Comparison of ENCODE assay signal across 18 cellular contexts in genomic region chr5:118984602-118985001, GRCh38. TPM values are rescaled to one million over a fixed set of nuclear protein-coding genes. Genes with fewer than 3 reads are reported as not detected.
DNase-seq lines count a peak whose midpoint lies in the region; ATAC-seq, FAIRE-seq and TF ChIP-seq lines count a peak whose summit lies in the region.
"Had no signal": no experiment of that assay in that cellular context is flagged by ENCODE, and none has a peak within 500 bp of the region (broad histone marks: within the 10 kb centered on the region; RNA-seq: fewer than 3 reads in every experiment).

No MANE protein-coding gene starts in this region.

- no peaks in the 10 kb centered on the region for H3K9me1 ChIP-seq in endothelial cell of umbilical vein (replicated peaks; ENCODE audit: control insufficient read depth, extremely low read depth, insufficient read depth, low read length)

- dilution Hi-C loops in endothelial cell of umbilical vein (cut with MboI; ENCODE audit: extremely low pct_ligation_motif_present, low sequenced_read_pairs) = no loop called here

- no peak for TF ChIP-seq POLR2A in endothelial cell of umbilical vein (IDR thresholded peaks at IDR 0.05; ENCODE audit: low read depth, low read length)

- H3K36me3 ChIP-seq in endothelial cell of umbilical vein (ENCODE audit: control insufficient read depth in 2 of 2, extremely low read depth in 1 of 2, insufficient read depth in 2 of 2, low read length in 2 of 2) (no peaks in the 10 kb centered on the region), osteoblast (ENCODE audit: insufficient read depth, low read length) (no peaks in the 10 kb centered on the region)
- H3K36me3 ChIP-seq: brain microvascular endothelial cell had no signal

- H3K27me3 ChIP-seq in endothelial cell of umbilical vein (ENCODE audit: control insufficient read depth in 2 of 2, insufficient read depth in 2 of 2, low read length in 2 of 2) = peaks cover 0 to 2% of the 10 kb centered on the region in 2 experiments
- no peaks in the 10 kb centered on the region for H3K27me3 ChIP-seq in osteoblast (ENCODE audit: insufficient read depth, low read length)
- H3K27me3 ChIP-seq: brain microvascular endothelial cell had no signal

- FAIRE-seq in RCC 7860 (lab: Jason Lieb, UNC) (peak; percentile 68), endothelial cell of umbilical vein (lab: Jason Lieb, UNC) (no peak)
- FAIRE-seq: islet of Langerhans had no signal

- no peak overlapping the region for H3K4me3 ChIP-seq in endothelial cell of umbilical vein (replicated peaks in 1 of 3; ENCODE audit: insufficient read depth in 1 of 3, low read depth in 1 of 3, low read length in 3 of 3)
- H3K4me3 ChIP-seq in osteoblast (ENCODE audit: insufficient read depth, low read length) = no peak overlapping the region
- H3K4me3 ChIP-seq: skin epidermis had no signal

- H3K4me2 ChIP-seq in endothelial cell of umbilical vein (ENCODE audit: insufficient read depth, low read length) (no peak overlapping the region), osteoblast (ENCODE audit: insufficient read depth, low read length) (no peak overlapping the region)

- ATAC-seq in GM21381 (IDR thresholded peaks at IDR 0.05; ENCODE audit: unreplicated experiment) = no peak
- no peak for ATAC-seq in HG03354 (IDR thresholded peaks at IDR 0.05; ENCODE audit: poor library complexity, severe bottlenecking, unreplicated experiment)
- ATAC-seq: Panc1, T-helper 17 cell had no signal

- POLR2A ChIA-PET in endothelial cell of umbilical vein (lab: Charles Lee) = no interaction called here

- intact Hi-C loops in endothelial cell of umbilical vein (cut with micrococcal nuclease) = loop anchor here (5.0 kb wide), 2 partner anchors 183 to 1463 kb away; no protein-coding TSS in a partner anchor

- H3K9me3 ChIP-seq in endothelial cell of umbilical vein (replicated peaks; ENCODE audit: control insufficient read depth, insufficient read depth, low read length) (no peaks in the 10 kb centered on the region), osteoblast (ENCODE audit: low read depth, low read length) (no peaks in the 10 kb centered on the region)

- DNase-seq in ELR (ENCODE audit: low read depth) = peak; percentile 54
- DNase-seq in RCC 7860 (ENCODE audit: low spot score) = peak; percentile 36
- DNase-seq in endothelial cell of umbilical vein (ENCODE audit: low read depth, low spot score) = no peak
- DNase-seq in osteoblast (ENCODE audit: insufficient read length, low spot score, missing footprints) = peak; percentile 85
- no peak for DNase-seq in NCI-H146 treated with DMSO at 0.1 percent for 48 hours (lab: John Stamatoyannopoulos, UW; ENCODE audit: unreplicated experiment)
- DNase-seq in SKM-1 treated with dmso at 0.1 percent for 144 hours (lab: John Stamatoyannopoulos, UW; ENCODE audit: unreplicated experiment) = no peak
- DNase-seq: activated CD4-positive, CD25-positive, alpha-beta regulatory T cell treated with anti-CD3 and anti-CD28 coated beads, Interleukin-2, amount 50 U/mL, for 72 hours; activated gamma-delta T cell; brain microvascular endothelial cell; glutamatergic neuron; nucleus accumbens; stimulated activated naive CD4-positive, alpha-beta T cell treated with Interleukin-2 at 50 U/mL for 16 hours; T-helper 17 cell had no signal

- CTCF ChIA-PET in endothelial cell of umbilical vein (lab: Charles Lee) = interaction anchor here (2.0 to 3.2 kb wide), 2 partner anchors 428 to 450 kb away, joined by 8 to 19 read pairs; no protein-coding TSS in a partner anchor

- no TSS peak for BruUV-seq in endothelial cell of umbilical vein (replicated peaks; lab: Mats Ljungman, UMichigan)

- H4K20me1 ChIP-seq in endothelial cell of umbilical vein (replicated peaks; ENCODE audit: control insufficient read depth, extremely low read depth, insufficient read depth, low read length) (no peaks in the 10 kb centered on the region), osteoblast (ENCODE audit: insufficient read depth, low read length) (no peaks in the 10 kb centered on the region)

- no peak for TF ChIP-seq CTCF in endothelial cell of umbilical vein (IDR thresholded peaks at IDR 0.05; ENCODE audit: extremely low read depth in 1 of 2, insufficient read depth in 1 of 2, low read depth in 1 of 2, low read length in 2 of 2)
- no peak for TF ChIP-seq CTCF in osteoblast (IDR thresholded peaks at IDR 0.05; ENCODE audit: extremely low read depth, low read depth, low read length)

- H3K9ac ChIP-seq in endothelial cell of umbilical vein (replicated peaks; ENCODE audit: extremely low read depth, insufficient read depth, low read length) = no peak overlapping the region

- no peaks in the 10 kb centered on the region for H3K79me2 ChIP-seq in endothelial cell of umbilical vein (ENCODE audit: control insufficient read depth, insufficient read depth, low read length)
- H3K79me2 ChIP-seq in osteoblast (ENCODE audit: insufficient read depth, low read length) = no peaks in the 10 kb centered on the region

- H2AFZ ChIP-seq in endothelial cell of umbilical vein (ENCODE audit: low read depth, low read length) (no peak overlapping the region), osteoblast (ENCODE audit: low read length) (no peak overlapping the region)

- H3K27ac ChIP-seq in endothelial cell of umbilical vein (ENCODE audit: insufficient read depth, low read depth, low read length) = no peak overlapping the region
- no peak overlapping the region for H3K27ac ChIP-seq in osteoblast (ENCODE audit: low read depth, low read length)
- H3K27ac ChIP-seq: brain microvascular endothelial cell, skin epidermis had no signal

- H3K4me1 ChIP-seq in endothelial cell of umbilical vein (ENCODE audit: control insufficient read depth, extremely low read depth, insufficient read depth, low read length) (peaks cover 6% of the 10 kb centered on the region), osteoblast (ENCODE audit: insufficient read depth, low read length) (peaks cover 16% of the 10 kb centered on the region)

TF ChIP-seq in endothelial cell of umbilical vein, 7 proteins besides CTCF, POLR2A, EP300 and RAD21:
- TF ChIP-seq POLR2AphosphoS5 (IDR thresholded peaks at IDR 0.05; ENCODE audit: insufficient read depth, low read depth, low read length) (no peak), FOS (IDR thresholded peaks at IDR 0.05; ENCODE audit: borderline replicate concordance, insufficient read depth, low read length) (peak; percentile 7), JUN (IDR thresholded peaks at IDR 0.05; ENCODE audit: borderline replicate concordance, insufficient read depth, insufficient read length, low read depth) (no peak), EZH2 (IDR thresholded peaks at IDR 0.05; ENCODE audit: borderline replicate concordance, low read depth, low read length, severe bottlenecking) (no peak), GATA2 (IDR thresholded peaks at IDR 0.05; ENCODE audit: insufficient read depth, insufficient read length, low read depth, low read length) (no peak)
- TF ChIP-seq, protein P1, sequence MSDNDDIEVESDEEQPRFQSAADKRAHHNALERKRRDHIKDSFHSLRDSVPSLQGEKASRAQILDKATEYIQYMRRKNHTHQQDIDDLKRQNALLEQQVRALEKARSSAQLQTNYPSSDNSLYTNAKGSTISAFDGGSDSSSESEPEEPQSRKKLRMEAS (IDR thresholded peaks at IDR 0.05; ENCODE audit: insufficient read depth, insufficient read length) = no peak

RNA-seq across cellular contexts. Expression of gene DTWD2, which starts 3.7 kb away (rescaled TPM):
- total RNA-seq in endothelial cell of umbilical vein = 1.1 and 2.3 TPM in 2 replicates
- polyA plus RNA-seq in endothelial cell of umbilical vein = 0.99 and 1.0 TPM in 2 replicates
- polyA plus RNA-seq in endothelial cell of umbilical vein (2011; cell fraction: cytosol; rRNA removed) = 0.70 and 0.73 TPM in 2 replicates
- 0.68 and 0.70 TPM in 2 replicates for polyA plus RNA-seq in endothelial cell of umbilical vein (2011; cell fraction: nucleus; rRNA removed)
- 0.34 and 0.64 TPM in 2 replicates for polyA plus RNA-seq in endothelial cell of umbilical vein (2012)
- polyA minus RNA-seq in endothelial cell of umbilical vein = 0.90 and 1.0 TPM in 2 replicates
- polyA minus RNA-seq in endothelial cell of umbilical vein (2011; cell fraction: cytosol; rRNA and poly(A)+ RNA removed) = 4.2 TPM
- polyA minus RNA-seq in endothelial cell of umbilical vein (2011; cell fraction: nucleus; rRNA and poly(A)+ RNA removed) = 1.3 and 1.9 TPM in 2 replicates
- 8.0 and 11.6 TPM in 2 replicates for total RNA-seq in osteoblast

Comparison
In these comparisons a context has a peak if more than half of its experiments do, and no peak if none do; other contexts are left out.
1. DNase-seq: peak in ELR (single experiment), RCC 7860 (single experiment) and osteoblast (single experiment); none in endothelial cell of umbilical vein (single experiment), NCI-H146 treated with DMSO at 0.1 percent for 48 hours (single experiment) and SKM-1 treated with dmso at 0.1 percent for 144 hours (single experiment).